Comparison of ENCODE assay signal across 19 cellular contexts in genomic region chrX:57933321-57933720, GRCh38.
"Had no signal": no experiment of that assay in that cellular context is flagged by ENCODE, and none has a peak within 500 bp of the region (broad histone marks: within the 10 kb centered on the region; RNA-seq: fewer than 3 reads in every experiment).

No MANE protein-coding gene starts in this region.

- H3K27me3 ChIP-seq: MG63 had no signal

- H3K27ac ChIP-seq: HL-60, RWPE1 had no signal

- H3K36me3 ChIP-seq: MG63 had no signal

- ATAC-seq: K562, SK-N-SH treated with all-trans-retinoic acid at 6 μM for 48 hours had no signal

- H3K9me3 ChIP-seq: MG63 had no signal

- DNase-seq: MG63, NCI-H1092, NCI-H1105 treated with DMSO at 0.1 percent for 48 hours, NCI-H1417 treated with DMSO at 0.1 percent for 48 hours, NCI-H146, NCI-H1694 treated with DMSO at 0.1 percent for 48 hours, NCI-H1930, NCI-H2081, NCI-H2107, NCI-H2227 treated with DMSO at 0.1 percent for 48 hours, NCI-H524, NCI-H526 treated with DMSO at 0.1 percent for 48 hours, NCI-H748 treated with DMSO at 0.1 percent for 48 hours, OCI-M1, SHP77 had no signal

- H3K4me3 ChIP-seq: K562, MG63 had no signal
